ENCODE assay signal across 1 cellular context in the genomic region with DNA sequence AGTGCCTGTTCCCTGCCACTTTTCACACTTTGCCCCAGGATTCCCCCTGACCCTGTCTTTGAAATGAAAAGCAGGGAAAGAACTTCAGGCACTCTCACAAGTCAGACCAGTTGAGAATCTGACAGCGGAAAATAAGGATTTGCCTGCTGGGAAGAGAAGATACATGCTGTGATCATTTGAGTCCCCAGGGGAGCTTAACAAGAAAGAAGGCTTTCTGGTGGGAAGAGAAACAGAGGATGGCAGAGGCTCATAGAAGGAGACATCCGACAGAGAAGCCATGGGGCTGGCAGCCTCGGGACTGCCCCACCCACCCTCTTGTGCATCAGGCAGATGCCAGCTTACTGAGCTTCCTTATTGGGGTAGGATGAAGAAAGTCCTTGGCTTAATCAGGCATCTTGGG.
TF ChIP-seq lines count a peak whose summit lies in the region.

No MANE protein-coding gene starts in this region.

TF ChIP-seq in IMR-90, 13 proteins besides CTCF, POLR2A, EP300 and RAD21 (continued from another document):
- TF ChIP-seq, protein P1, sequence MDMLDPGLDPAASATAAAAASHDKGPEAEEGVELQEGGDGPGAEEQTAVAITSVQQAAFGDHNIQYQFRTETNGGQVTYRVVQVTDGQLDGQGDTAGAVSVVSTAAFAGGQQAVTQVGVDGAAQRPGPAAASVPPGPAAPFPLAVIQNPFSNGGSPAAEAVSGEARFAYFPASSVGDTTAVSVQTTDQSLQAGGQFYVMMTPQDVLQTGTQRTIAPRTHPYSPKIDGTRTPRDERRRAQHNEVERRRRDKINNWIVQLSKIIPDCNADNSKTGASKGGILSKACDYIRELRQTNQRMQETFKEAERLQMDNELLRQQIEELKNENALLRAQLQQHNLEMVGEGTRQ (IDR thresholded peaks at IDR 0.05; ENCODE audit: low read depth, low read length) = no peak
- TF ChIP-seq, protein P2, sequence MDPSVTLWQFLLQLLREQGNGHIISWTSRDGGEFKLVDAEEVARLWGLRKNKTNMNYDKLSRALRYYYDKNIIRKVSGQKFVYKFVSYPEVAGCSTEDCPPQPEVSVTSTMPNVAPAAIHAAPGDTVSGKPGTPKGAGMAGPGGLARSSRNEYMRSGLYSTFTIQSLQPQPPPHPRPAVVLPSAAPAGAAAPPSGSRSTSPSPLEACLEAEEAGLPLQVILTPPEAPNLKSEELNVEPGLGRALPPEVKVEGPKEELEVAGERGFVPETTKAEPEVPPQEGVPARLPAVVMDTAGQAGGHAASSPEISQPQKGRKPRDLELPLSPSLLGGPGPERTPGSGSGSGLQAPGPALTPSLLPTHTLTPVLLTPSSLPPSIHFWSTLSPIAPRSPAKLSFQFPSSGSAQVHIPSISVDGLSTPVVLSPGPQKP (IDR thresholded peaks at IDR 0.05; ENCODE audit: borderline replicate concordance, low read depth, low read length) = no peak
- no peak for TF ChIP-seq SMC3 (IDR thresholded peaks at IDR 0.05; ENCODE audit: low read depth, low read length)
- no peak for TF ChIP-seq MXI1 (IDR thresholded peaks at IDR 0.05; ENCODE audit: borderline replicate concordance, low read depth, low read length)
- TF ChIP-seq FOS (IDR thresholded peaks at IDR 0.05; ENCODE audit: low read depth, low read length) = no peak
- TF ChIP-seq RCOR1 (IDR thresholded peaks at IDR 0.05; ENCODE audit: insufficient replicate concordance, low read length) = no peak
- TF ChIP-seq BHLHE40 (IDR thresholded peaks at IDR 0.05; ENCODE audit: low read depth, low read length) = no peak
- no peak for TF ChIP-seq RFX5 (IDR thresholded peaks at IDR 0.05; ENCODE audit: low read depth, low read length)
- TF ChIP-seq CHD1 (IDR thresholded peaks at IDR 0.05; ENCODE audit: low read depth, low read length) = no peak
- no peak for TF ChIP-seq MAZ (IDR thresholded peaks at IDR 0.05; ENCODE audit: borderline replicate concordance, low read depth, low read length)
TF ChIP-seq in IMR-90: peak in this region for 0.
